Comparison of ENCODE assay signal across 1 cellular context in genomic region chr1:206937437-206937836, GRCh38.
TF ChIP-seq lines count a peak whose summit lies in the region.

No MANE protein-coding gene starts in this region.

TF ChIP-seq in GM12878, 131 proteins besides CTCF, POLR2A, EP300 and RAD21:
- peak; percentile 56; the same call in 1 of the 2 replicates for TF ChIP-seq SPI1 (IDR thresholded peaks at IDR 0.05; ENCODE audit: borderline replicate concordance, insufficient read depth, low read depth, low read length)
- TF ChIP-seq STAT3 (IDR thresholded peaks at IDR 0.05; ENCODE audit: low read depth, low read length), result no peak
- TF ChIP-seq ZNF622 (IDR thresholded peaks at IDR 0.05), result no peak
